36 cellular contexts compared by ENCODE assay signal in the genomic region with DNA sequence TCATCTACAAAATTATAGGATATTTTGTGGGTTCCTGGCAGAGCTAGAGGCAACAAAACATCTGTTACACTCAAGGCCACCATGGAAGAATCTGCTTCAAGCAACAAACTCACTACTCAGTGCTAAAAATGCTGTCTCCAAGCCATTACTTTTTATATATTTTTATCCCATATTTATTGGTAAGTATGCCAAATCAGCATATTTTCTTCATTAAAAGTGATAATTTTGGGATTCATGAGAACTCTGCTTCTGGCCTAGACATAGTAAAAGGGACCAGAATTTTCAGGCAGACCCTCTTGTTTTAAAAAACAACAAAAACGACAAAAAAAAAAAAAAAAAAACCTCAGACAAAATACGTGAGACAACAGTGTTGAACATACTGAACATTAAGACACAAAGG.
"Had no signal": no experiment of that assay in that cellular context is flagged by ENCODE, and none has a peak within 500 bp of the region (broad histone marks: within the 10 kb centered on the region; RNA-seq: fewer than 3 reads in every experiment).

No MANE protein-coding gene starts in this region.

- ATAC-seq: activated CD8-positive, alpha-beta memory T cell treated with anti-CD3 and anti-CD28 coated beads, Interleukin-2, amount 10 ng/mL, durations not matched to agents 7 days and 5 days; activated naive CD8-positive, alpha-beta T cell treated with anti-CD3 and anti-CD28 coated beads, Interleukin-2, amount 50 U/mL, for 24 hours had no signal

- H3K4me3 Mint-ChIP-seq: activated CD4-positive, alpha-beta memory T cell treated with anti-CD3 and anti-CD28 coated beads, Interleukin-2, amount 10 ng/mL, durations not matched to agents 7 days and 5 days; activated CD8-positive, alpha-beta memory T cell treated with anti-CD3 and anti-CD28 coated beads, Interleukin-2, amount 10 ng/mL, durations not matched to agents 7 days and 5 days; activated naive CD4-positive, alpha-beta T cell treated with anti-CD3 and anti-CD28 coated beads, Interleukin-2, amount 10 ng/mL, durations not matched to agents 7 days and 5 days; activated naive CD8-positive, alpha-beta T cell; activated naive CD8-positive, alpha-beta T cell treated with anti-CD3 and anti-CD28 coated beads, Interleukin-2, amount 50 U/mL, for 24 hours; brain had no signal

- H3K9me3 ChIP-seq: MG63 had no signal

- H3K27ac Mint-ChIP-seq: activated CD4-positive, alpha-beta memory T cell treated with anti-CD3 and anti-CD28 coated beads, Interleukin-2, amount 10 ng/mL, durations not matched to agents 7 days and 5 days; activated CD8-positive, alpha-beta memory T cell treated with anti-CD3 and anti-CD28 coated beads, Interleukin-2, amount 10 ng/mL, durations not matched to agents 7 days and 5 days; activated naive CD4-positive, alpha-beta T cell treated with anti-CD3 and anti-CD28 coated beads, Interleukin-2, amount 10 ng/mL, durations not matched to agents 7 days and 5 days; activated naive CD8-positive, alpha-beta T cell; activated naive CD8-positive, alpha-beta T cell treated with anti-CD3 and anti-CD28 coated beads, Interleukin-2, amount 50 U/mL, for 24 hours; brain had no signal

- H3K27me3 ChIP-seq: MG63 had no signal

- H3K27me3 Mint-ChIP-seq: activated CD4-positive, alpha-beta memory T cell treated with anti-CD3 and anti-CD28 coated beads, Interleukin-2, amount 10 ng/mL, durations not matched to agents 7 days and 5 days; activated CD8-positive, alpha-beta memory T cell treated with anti-CD3 and anti-CD28 coated beads, Interleukin-2, amount 10 ng/mL, durations not matched to agents 7 days and 5 days; activated naive CD4-positive, alpha-beta T cell treated with anti-CD3 and anti-CD28 coated beads, Interleukin-2, amount 10 ng/mL, durations not matched to agents 7 days and 5 days; activated naive CD8-positive, alpha-beta T cell; activated naive CD8-positive, alpha-beta T cell treated with anti-CD3 and anti-CD28 coated beads, Interleukin-2, amount 50 U/mL, for 24 hours; brain had no signal

- H3K36me3 ChIP-seq: MG63 had no signal

- H3K36me3 Mint-ChIP-seq: activated CD8-positive, alpha-beta memory T cell treated with anti-CD3 and anti-CD28 coated beads, Interleukin-2, amount 10 ng/mL, durations not matched to agents 7 days and 5 days; activated naive CD4-positive, alpha-beta T cell treated with anti-CD3 and anti-CD28 coated beads, Interleukin-2, amount 10 ng/mL, durations not matched to agents 7 days and 5 days; activated naive CD8-positive, alpha-beta T cell; brain had no signal

- H3K27ac ChIP-seq: VCaP had no signal

- DNase-seq: activated CD4-positive, alpha-beta memory T cell treated with anti-CD3 and anti-CD28 coated beads, Interleukin-2, amount 10 ng/mL, durations not matched to agents 7 days and 5 days; activated CD4-positive, alpha-beta T cell treated with anti-CD3 and anti-CD28 coated beads for 1 hour; activated CD4-positive, alpha-beta T cell treated with anti-CD3 and anti-CD28 coated beads for 48 hours; activated CD4-positive, CD25-positive, alpha-beta regulatory T cell; activated CD8-positive, alpha-beta memory T cell treated with anti-CD3 and anti-CD28 coated beads for 24 hours; activated CD8-positive, alpha-beta memory T cell treated with anti-CD3 and anti-CD28 coated beads, Interleukin-2, amount 10 ng/mL, durations not matched to agents 7 days and 5 days; activated CD8-positive, alpha-beta memory T cell treated with anti-CD3 and anti-CD28 coated beads, Interleukin-2, amount 50 U/mL, for 48 hours; activated effector memory CD4-positive, alpha-beta T cell treated with Interleukin-2 at 50 U/mL for 16 hours; activated naive CD4-positive, alpha-beta T cell treated with anti-CD3 and anti-CD28 coated beads, Interleukin-2, amount 10 ng/mL, durations not matched to agents 7 days and 5 days; activated naive CD8-positive, alpha-beta T cell treated with anti-CD3 and anti-CD28 coated beads, Interleukin-2, amount 50 U/mL, for 24 hours; activated T-cell treated with anti-CD3 and anti-CD28 coated beads, Interleukin-2, amount 50 U/mL, for 48 hours; anterior cingulate cortex; caudate nucleus; Kasumi-1; KG1; MG63; MV-4-11; NCI-H1092 treated with DMSO at 0.1 percent for 48 hours; NCI-H1417; NCI-H146; NCI-H187; NCI-H2029 treated with DMSO at 0.1 percent for 48 hours; NCI-H2107; NCI-H2171; NCI-H510A; NCI-H526; NCI-H748 treated with DMSO at 0.1 percent for 48 hours; Right ventricle myocardium superior; SW 1271; T-helper 1 cell; T-helper 2 cell; T-helper 9 cell had no signal

- H3K4me3 ChIP-seq: MG63 had no signal

- FAIRE-seq: bronchial epithelial cell had no signal

- H3K9me3 Mint-ChIP-seq: activated CD4-positive, alpha-beta memory T cell treated with anti-CD3 and anti-CD28 coated beads, Interleukin-2, amount 10 ng/mL, durations not matched to agents 7 days and 5 days; activated naive CD4-positive, alpha-beta T cell treated with anti-CD3 and anti-CD28 coated beads, Interleukin-2, amount 10 ng/mL, durations not matched to agents 7 days and 5 days; activated naive CD8-positive, alpha-beta T cell treated with anti-CD3 and anti-CD28 coated beads, Interleukin-2, amount 50 U/mL, for 24 hours; brain had no signal

- H3K4me1 Mint-ChIP-seq: activated CD4-positive, alpha-beta memory T cell treated with anti-CD3 and anti-CD28 coated beads, Interleukin-2, amount 10 ng/mL, durations not matched to agents 7 days and 5 days; activated CD8-positive, alpha-beta memory T cell treated with anti-CD3 and anti-CD28 coated beads, Interleukin-2, amount 10 ng/mL, durations not matched to agents 7 days and 5 days; activated naive CD4-positive, alpha-beta T cell treated with anti-CD3 and anti-CD28 coated beads, Interleukin-2, amount 10 ng/mL, durations not matched to agents 7 days and 5 days; activated naive CD8-positive, alpha-beta T cell treated with anti-CD3 and anti-CD28 coated beads, Interleukin-2, amount 50 U/mL, for 24 hours; brain had no signal
